In the genomic region with DNA sequence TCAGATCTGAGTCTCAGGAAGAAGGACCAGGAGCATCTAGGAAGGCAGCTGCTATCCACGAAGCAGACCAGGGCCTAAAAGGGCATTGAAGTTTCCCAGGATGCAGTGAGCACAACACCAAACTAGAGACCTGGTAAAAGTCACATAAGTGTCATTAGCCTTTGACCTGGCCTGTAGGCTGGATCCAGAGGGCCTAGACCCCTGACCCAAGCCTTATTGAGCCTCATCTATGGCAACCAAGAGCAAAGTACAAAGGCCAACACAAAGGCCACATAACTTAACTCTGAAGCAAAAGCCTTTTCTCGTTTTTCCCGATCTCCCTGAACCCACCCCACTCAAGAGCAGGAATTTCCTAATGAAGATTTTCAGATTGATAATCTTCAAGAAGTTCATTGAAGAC, we compare ENCODE assay signal across 23 cellular contexts.
"Had no signal": no experiment of that assay in that cellular context is flagged by ENCODE, and none has a peak within 500 bp of the region (broad histone marks: within the 10 kb centered on the region; RNA-seq: fewer than 3 reads in every experiment).

No MANE protein-coding gene starts in this region.

- H3K27ac Mint-ChIP-seq: mesothelial cell of epicardium, naive B cell had no signal

- H3K4me3 Mint-ChIP-seq: mesothelial cell of epicardium, naive B cell had no signal

- H3K4me3 ChIP-seq: coronary artery, dorsolateral prefrontal cortex, esophagus squamous epithelium, gastrocnemius medialis, heart right ventricle, left ventricle myocardium inferior, lower lobe of right lung, mucosa of descending colon had no signal

- H3K36me3 ChIP-seq: esophagus squamous epithelium, gastrocnemius medialis, heart right ventricle, left ventricle myocardium inferior, lower lobe of right lung had no signal

- H3K36me3 Mint-ChIP-seq: mesothelial cell of epicardium had no signal

- ATAC-seq: esophagus mucosa, heart right ventricle, left cardiac atrium, mucosa of descending colon had no signal

- H3K4me1 ChIP-seq: esophagus squamous epithelium, heart right ventricle, left ventricle myocardium inferior, lower lobe of right lung had no signal

- H3K9me3 ChIP-seq: esophagus squamous epithelium, gastrocnemius medialis, lower lobe of right lung, mucosa of descending colon had no signal

- H3K4me1 Mint-ChIP-seq: mesothelial cell of epicardium, naive B cell had no signal

- DNase-seq: dermis blood vessel endothelial cell; dorsolateral prefrontal cortex; effector CD4-positive, alpha-beta T cell; effector memory CD4-positive, alpha-beta T cell; erythroblast; esophagus squamous epithelium; foreskin fibroblast; foreskin melanocyte; gastrocnemius medialis; glutamatergic neuron; head of caudate nucleus; heart right ventricle; hippocampal formation; left cardiac atrium; left ventricle myocardium inferior; lower lobe of right lung; mesenchymal stem cell; mucosa of descending colon; naive B cell had no signal

- H3K27ac ChIP-seq: coronary artery, dorsolateral prefrontal cortex, epithelial cell of prostate, esophagus squamous epithelium, gastrocnemius medialis, heart right ventricle, left ventricle myocardium inferior, lower lobe of right lung had no signal

- H3K27me3 ChIP-seq: gastrocnemius medialis, heart right ventricle had no signal
